Comparison of ENCODE assay signal across 1 cellular context in genomic region chr13:48317511-48317981, GRCh38.
TF ChIP-seq lines count a peak whose summit lies in the region.

No MANE protein-coding gene starts in this region.

TF ChIP-seq in GM23338, 12 proteins besides CTCF, POLR2A, EP300 and RAD21 (continued from another document):
- TF ChIP-seq ZNF462 (CRISPR knock-in tag; IDR thresholded peaks at IDR 0.05) (no peak), ETS1 (IDR thresholded peaks at IDR 0.05) (no peak), JUNB (IDR thresholded peaks at IDR 0.05; ENCODE audit: unreplicated experiment) (no peak), ZNF331 (CRISPR knock-in tag; IDR thresholded peaks at IDR 0.05; ENCODE audit: low read depth) (no peak), STAT1 (IDR thresholded peaks at IDR 0.05; ENCODE audit: unreplicated experiment) (no peak), EZH2 (IDR thresholded peaks at IDR 0.05; ENCODE audit: low read depth, unreplicated experiment) (no peak), ZNF114 (CRISPR knock-in tag; IDR thresholded peaks at IDR 0.05) (no peak), NANOG (IDR thresholded peaks at IDR 0.05; ENCODE audit: borderline replicate concordance) (no peak), POLR2AphosphoS5 (IDR thresholded peaks at IDR 0.05; ENCODE audit: low read depth) (no peak)
TF ChIP-seq in GM23338: peak in this region for 0.
